In genomic region chr6:121520337-121521163, GRCh38 we compare ENCODE assay signal across 14 cellular contexts.
DNase-seq lines count a peak whose midpoint lies in the region; ATAC-seq and TF ChIP-seq lines count a peak whose summit lies in the region.
"Had no signal": no experiment of that assay in that cellular context is flagged by ENCODE, and none has a peak within 500 bp of the region (broad histone marks: within the 10 kb centered on the region; RNA-seq: fewer than 3 reads in every experiment).

No MANE protein-coding gene starts in this region.

- no peak overlapping the region for H3K4me3 Mint-ChIP-seq in H9
- H3K4me3 Mint-ChIP-seq: activated B cell treated with CpG ODN at 0.5 μM for 24 hours had no signal

- H4K5ac ChIP-seq in H9 (ENCODE audit: insufficient read length, low read depth, low read length), result no peak overlapping the region

- no peak overlapping the region for H3K14ac ChIP-seq in H9 (ENCODE audit: insufficient read depth, low read length)

- DNase-seq in H9 (no peak), astrocyte of the hippocampus (ENCODE audit: low read depth, low spot score) (peak; percentile 96), iPS DF 19.7 (ENCODE audit: low read depth, low spot score) (peak; percentile 47), suprapubic skin (ENCODE audit: low spot score in 2 of 2) (no peak), left ventricle myocardium superior (no peak), mesenteric fat pad (ENCODE audit: low spot score) (no peak), LoVo (ENCODE audit: low spot score) (no peak)
- DNase-seq in activated CD4-positive, alpha-beta T cell treated with anti-CD3 and anti-CD28 coated beads, Interleukin-2, amount 50 U/mL, for 1 hour, result no peak
- DNase-seq: activated B cell treated with CpG ODN at 0.5 μM for 24 hours; activated naive CD4-positive, alpha-beta T cell; esophagus squamous epithelium; mucosa of descending colon; NCI-H1436 treated with DMSO at 0.1 percent for 48 hours; stimulated activated naive CD4-positive, alpha-beta T cell treated with Interleukin-2 at 50 U/mL for 16 hours had no signal

- H3K56ac ChIP-seq in H9 (ENCODE audit: insufficient read length, low read depth, low read length), result no peak overlapping the region

- no peak overlapping the region for H3T11ph ChIP-seq in H9 (ENCODE audit: low read length)

- no peaks in the 10 kb centered on the region for H3K79me1 ChIP-seq in H9 (ENCODE audit: insufficient read depth, low read depth, low read length, poor library complexity, severe bottlenecking)

- H3K4me1 ChIP-seq in H9 (ENCODE audit: insufficient read depth, low read length) (peaks cover 7% of the 10 kb centered on the region; the same call in 1 of the 2 replicates), suprapubic skin (peaks cover 19% of the 10 kb centered on the region)

- H3K9me3 ChIP-seq in H9 (ENCODE audit: control insufficient read depth, low read depth, low read length) (no peaks in the 10 kb centered on the region), suprapubic skin (no peaks in the 10 kb centered on the region)
- H3K9me3 ChIP-seq: esophagus squamous epithelium, mucosa of descending colon had no signal

- H3K4me1 Mint-ChIP-seq in H9, result peaks cover 18 to 22% of the 10 kb centered on the region in 2 experiments
- H3K4me1 Mint-ChIP-seq: activated B cell treated with CpG ODN at 0.5 μM for 24 hours had no signal

- TF ChIP-seq POLR2A in suprapubic skin (IDR thresholded peaks at IDR 0.05), result no peak

- H2AFZ ChIP-seq in H9 (ENCODE audit: low read length), result peak overlapping the region; percentile 67

- no peaks in the 10 kb centered on the region for H3K23me2 ChIP-seq in H9 (ENCODE audit: insufficient read length, low read depth, low read length, poor library complexity, severe bottlenecking)

- no peaks in the 10 kb centered on the region; the same call in 1 of the 2 replicates for H3K27me3 ChIP-seq in H9 (ENCODE audit: insufficient read depth, low read length)
- no peaks in the 10 kb centered on the region for H3K27me3 ChIP-seq in suprapubic skin
- H3K27me3 ChIP-seq: esophagus squamous epithelium had no signal

- H3K36me3 Mint-ChIP-seq in H9 (ENCODE audit: insufficient read depth in 1 of 3, low read depth in 3 of 3), result no peaks in the 10 kb centered on the region

- no peaks in the 10 kb centered on the region for H3K79me2 ChIP-seq in H9 (ENCODE audit: insufficient read depth, low read length)

- H3K23ac ChIP-seq in H9 (ENCODE audit: insufficient read length, low read depth, low read length), result no peak overlapping the region

- H3K27ac ChIP-seq in H9 (ENCODE audit: insufficient read length, low read depth, low read length) (peak overlapping the region; percentile 60), suprapubic skin (no peak overlapping the region)

- no peak overlapping the region for H2BK15ac ChIP-seq in H9 (ENCODE audit: low read depth, low read length)

- no peak overlapping the region for H2BK20ac ChIP-seq in H9 (ENCODE audit: low read depth, low read length, poor library complexity, severe bottlenecking)

- H2AK5ac ChIP-seq in H9 (ENCODE audit: insufficient read length, low read length), result no peak overlapping the region

- H4K91ac ChIP-seq in H9 (ENCODE audit: insufficient read length, low read depth, low read length), result no peak overlapping the region

- no peaks in the 10 kb centered on the region for H3K9me3 Mint-ChIP-seq in H9
- H3K9me3 Mint-ChIP-seq: activated B cell treated with CpG ODN at 0.5 μM for 24 hours had no signal

- no peak overlapping the region for H3K18ac ChIP-seq in H9 (ENCODE audit: insufficient read length, low read depth, low read length)

- no peak overlapping the region for H3K4ac ChIP-seq in H9 (ENCODE audit: low read depth, low read length)

- no peak overlapping the region for H2BK12ac ChIP-seq in H9 (ENCODE audit: insufficient read length, low read depth, low read length)

- H4K8ac ChIP-seq in H9 (replicated peaks; ENCODE audit: insufficient read length, low read depth, low read length), result no peak overlapping the region

- H4K20me1 ChIP-seq in H9 (ENCODE audit: control insufficient read depth, insufficient read depth, insufficient read length), result no peaks in the 10 kb centered on the region

- TF ChIP-seq CTCF in H9 (conservative IDR thresholded peaks at IDR 0.05) (no peak), suprapubic skin (IDR thresholded peaks at IDR 0.05) (no peak)

- H2BK5ac ChIP-seq in H9 (ENCODE audit: insufficient read length, low read length), result no peak overlapping the region

- no peak for ATAC-seq in left ventricle myocardium superior
- ATAC-seq: mucosa of descending colon had no signal

- H3K4me3 ChIP-seq in suprapubic skin, result no peak overlapping the region
- H3K4me3 ChIP-seq: esophagus squamous epithelium, mucosa of descending colon had no signal

- H2BK120ac ChIP-seq in H9 (ENCODE audit: low read depth, low read length, poor library complexity, severe bottlenecking), result no peak overlapping the region

- whole genome bisulfite sequencing in H9 (ENCODE audit: extremely low coverage, insufficient read length, low lambda C conversion rate), result no CpG with 5 or more reads among the region's 7 CpGs
- 82% methylated on average over 7 of the region's 7 CpGs for WGBS in suprapubic skin

- no peaks in the 10 kb centered on the region for H3K27me3 Mint-ChIP-seq in H9 (ENCODE audit: low read depth)
- H3K27me3 Mint-ChIP-seq: activated B cell treated with CpG ODN at 0.5 μM for 24 hours had no signal

- intact Hi-C loops in left ventricle myocardium superior (cut with micrococcal nuclease), result no loop called here

- no peak overlapping the region for H3K4me2 ChIP-seq in H9 (ENCODE audit: insufficient read depth, insufficient read length, low read length)

- TF ChIP-seq EP300 in suprapubic skin (IDR thresholded peaks at IDR 0.05), result peak; percentile 13

- H3K27ac Mint-ChIP-seq in H9, result peak overlapping the region in 1 of 3 experiments; percentile 4; a peak in 1 of 7 replicates
- H3K27ac Mint-ChIP-seq: activated B cell treated with CpG ODN at 0.5 μM for 24 hours had no signal

- no peak overlapping the region for H3K9ac ChIP-seq in H9 (ENCODE audit: extremely low read depth, insufficient read length, low read length)

- H3K36me3 ChIP-seq in suprapubic skin, result no peaks in the 10 kb centered on the region
- H3K36me3 ChIP-seq: esophagus squamous epithelium had no signal

Comparison
In these comparisons a context has a peak if more than half of its experiments do, and no peak if none do; other contexts are left out.
1. DNase-seq: peak in astrocyte of the hippocampus (single experiment) and iPS DF 19.7 (single experiment); none in H9 (single experiment), suprapubic skin (0 of 2), left ventricle myocardium superior (single experiment), activated CD4-positive, alpha-beta T cell treated with anti-CD3 and anti-CD28 coated beads, Interleukin-2, amount 50 U/mL, for 1 hour (single experiment), mesenteric fat pad (single experiment) and LoVo (single experiment).